ENCODE assay signal across 20 cellular contexts in the genomic region with DNA sequence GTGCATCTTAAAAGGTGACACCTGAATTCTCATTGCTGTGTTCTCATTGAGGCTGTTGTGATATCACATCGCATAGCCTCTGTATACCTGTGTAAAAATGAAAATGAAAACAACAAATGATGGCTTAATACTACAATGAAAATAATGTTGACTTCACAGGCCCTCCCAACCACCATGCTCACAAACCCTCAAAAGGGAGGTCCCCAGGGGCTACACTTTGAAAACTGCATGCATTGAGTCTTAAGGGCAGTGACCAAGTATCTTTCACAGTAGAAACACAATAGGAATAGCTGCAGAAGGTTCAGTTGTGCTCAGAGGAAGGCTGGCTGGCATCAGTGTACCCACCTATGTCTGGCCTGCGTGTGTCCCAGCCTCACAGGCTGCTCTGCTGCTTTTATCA. TPM values are rescaled to one million over a fixed set of nuclear protein-coding genes. Genes with fewer than 3 reads are reported as not detected.
DNase-seq lines count a peak whose midpoint lies in the region; ATAC-seq and TF ChIP-seq lines count a peak whose summit lies in the region.
"Had no signal": no experiment of that assay in that cellular context is flagged by ENCODE, and none has a peak within 500 bp of the region (broad histone marks: within the 10 kb centered on the region; RNA-seq: fewer than 3 reads in every experiment).

No MANE protein-coding gene starts in this region.

- H3K27ac Mint-ChIP-seq in activated CD4-positive, alpha-beta memory T cell treated with anti-CD3 and anti-CD28 coated beads for 36 hours: peak overlapping the region; percentile 2
- H3K27ac Mint-ChIP-seq in activated CD4-positive, alpha-beta memory T cell treated with anti-CD3 and anti-CD28 coated beads, Interleukin-2, amount 10 ng/mL, durations not matched to agents 7 days and 5 days: no peak overlapping the region
- H3K27ac Mint-ChIP-seq: B cell; CD4-positive, alpha-beta T cell; HFFc6 had no signal

- H3K9me3 ChIP-seq in OCI-LY7 (ENCODE audit: low read length): no peaks in the 10 kb centered on the region
- H3K9me3 ChIP-seq: Caco-2 had no signal

- H3K4me3 ChIP-seq in GM06990 (replicated peaks; ENCODE audit: low read depth, low read length) (no peak overlapping the region), OCI-LY7 (ENCODE audit: low read depth, low read length, poor library complexity, severe bottlenecking) (no peak overlapping the region)
- H3K4me3 ChIP-seq: BLaER1 treated with 17β-estradiol and CSF1 and Interleukin-3, amounts not matched to agents 10 nM and 100 nM had no signal

- peaks cover 43% of the 10 kb centered on the region for H3K36me3 Mint-ChIP-seq in activated CD4-positive, alpha-beta memory T cell treated with anti-CD3 and anti-CD28 coated beads for 36 hours
- peaks cover 69% of the 10 kb centered on the region for H3K36me3 Mint-ChIP-seq in activated CD4-positive, alpha-beta memory T cell treated with anti-CD3 and anti-CD28 coated beads, Interleukin-2, amount 10 ng/mL, durations not matched to agents 7 days and 5 days (ENCODE audit: low read depth)

- no peak overlapping the region for H3K4me3 Mint-ChIP-seq in activated CD4-positive, alpha-beta memory T cell treated with anti-CD3 and anti-CD28 coated beads for 36 hours
- H3K4me3 Mint-ChIP-seq in activated CD4-positive, alpha-beta memory T cell treated with anti-CD3 and anti-CD28 coated beads, Interleukin-2, amount 10 ng/mL, durations not matched to agents 7 days and 5 days: no peak overlapping the region
- H3K4me3 Mint-ChIP-seq: B cell; CD4-positive, alpha-beta T cell; HFFc6; IgD-negative memory B cell had no signal

- H3K27ac ChIP-seq in OCI-LY7 (ENCODE audit: low read depth, low read length, poor library complexity, severe bottlenecking): no peak overlapping the region
- H3K27ac ChIP-seq: BLaER1 treated with 17β-estradiol and CSF1 and Interleukin-3, amounts not matched to agents 10 nM and 100 nM had no signal

- TF ChIP-seq CTCF in GM06990 (IDR thresholded peaks at IDR 0.05; ENCODE audit: insufficient read depth, low read length, poor library complexity, severe bottlenecking) (no peak), OCI-LY7 (conservative IDR thresholded peaks at IDR 0.05; ENCODE audit: low read length) (no peak)

- H3K36me3 ChIP-seq in GM06990 (ENCODE audit: control insufficient read depth, insufficient read depth, low read length) (peaks cover 13% of the 10 kb centered on the region), OCI-LY7 (ENCODE audit: insufficient read depth, low read length) (peaks cover 87% of the 10 kb centered on the region)

- H3K27me3 Mint-ChIP-seq in activated CD4-positive, alpha-beta memory T cell treated with anti-CD3 and anti-CD28 coated beads for 36 hours: no peaks in the 10 kb centered on the region
- H3K27me3 Mint-ChIP-seq in activated CD4-positive, alpha-beta memory T cell treated with anti-CD3 and anti-CD28 coated beads, Interleukin-2, amount 10 ng/mL, durations not matched to agents 7 days and 5 days: no peaks in the 10 kb centered on the region
- H3K27me3 Mint-ChIP-seq: B cell; CD4-positive, alpha-beta T cell; IgD-negative memory B cell had no signal

- intact Hi-C loops in activated CD4-positive, alpha-beta memory T cell treated with anti-CD3 and anti-CD28 coated beads for 36 hours (cut with micrococcal nuclease): no loop called here
- intact Hi-C loops in OCI-LY7 (cut with micrococcal nuclease; ENCODE audit: unreplicated experiment): no loop called here

- no peaks in the 10 kb centered on the region for H3K9me2 ChIP-seq in OCI-LY7 (ENCODE audit: insufficient read depth, low read length)

- POLR2A ChIA-PET in activated CD4-positive, alpha-beta memory T cell treated with anti-CD3 and anti-CD28 coated beads for 36 hours (lab: Charles Lee): no interaction called here
- POLR2A ChIA-PET in activated CD4-positive, alpha-beta memory T cell treated with anti-CD3 and anti-CD28 coated beads, Interleukin-2, amount 10 ng/mL, durations not matched to agents 7 days and 5 days (lab: Charles Lee): no interaction called here
- POLR2A ChIA-PET in OCI-LY7 (lab: Charles Lee): no interaction called here

- H3K4me1 ChIP-seq in OCI-LY7 (ENCODE audit: insufficient read depth, low read length, poor library complexity, severe bottlenecking): no peaks in the 10 kb centered on the region
- H3K4me1 ChIP-seq: BLaER1 treated with 17β-estradiol and CSF1 and Interleukin-3, amounts not matched to agents 10 nM and 100 nM; Caco-2 had no signal

- no peaks in the 10 kb centered on the region for H3K9me3 Mint-ChIP-seq in activated CD4-positive, alpha-beta memory T cell treated with anti-CD3 and anti-CD28 coated beads for 36 hours
- no peaks in the 10 kb centered on the region for H3K9me3 Mint-ChIP-seq in activated CD4-positive, alpha-beta memory T cell treated with anti-CD3 and anti-CD28 coated beads, Interleukin-2, amount 10 ng/mL, durations not matched to agents 7 days and 5 days
- H3K9me3 Mint-ChIP-seq: CD4-positive, alpha-beta T cell; HFFc6; IgD-negative memory B cell had no signal

- peaks cover 13% of the 10 kb centered on the region for H3K4me1 Mint-ChIP-seq in activated CD4-positive, alpha-beta memory T cell treated with anti-CD3 and anti-CD28 coated beads for 36 hours (ENCODE audit: low read depth)
- H3K4me1 Mint-ChIP-seq in activated CD4-positive, alpha-beta memory T cell treated with anti-CD3 and anti-CD28 coated beads, Interleukin-2, amount 10 ng/mL, durations not matched to agents 7 days and 5 days: peaks cover 18% of the 10 kb centered on the region
- H3K4me1 Mint-ChIP-seq: B cell, IgD-negative memory B cell had no signal

- CTCF ChIA-PET in activated CD4-positive, alpha-beta memory T cell treated with anti-CD3 and anti-CD28 coated beads for 36 hours (lab: Charles Lee): no interaction called here
- CTCF ChIA-PET in activated CD4-positive, alpha-beta memory T cell treated with anti-CD3 and anti-CD28 coated beads, Interleukin-2, amount 10 ng/mL, durations not matched to agents 7 days and 5 days (lab: Charles Lee): no interaction called here
- CTCF ChIA-PET in OCI-LY7 (lab: Charles Lee; ENCODE audit: unreplicated experiment): no interaction called here

- H3K4me2 ChIP-seq in OCI-LY7 (ENCODE audit: low read length): no peak overlapping the region
- H3K4me2 ChIP-seq: BLaER1 treated with 17β-estradiol and CSF1 and Interleukin-3, amounts not matched to agents 10 nM and 100 nM had no signal

- H3K27me3 ChIP-seq in GM06990 (replicated peaks; ENCODE audit: control insufficient read depth, insufficient read depth, low read length): no peaks in the 10 kb centered on the region
- H3K27me3 ChIP-seq: BLaER1 treated with 17β-estradiol and CSF1 and Interleukin-3, amounts not matched to agents 10 nM and 100 nM had no signal

- no peaks in the 10 kb centered on the region for H3K79me2 ChIP-seq in OCI-LY7 (ENCODE audit: insufficient read depth, low read depth, low read length)

- BruUV-seq in OCI-LY7 (replicated peaks; lab: Mats Ljungman, UMichigan): no TSS peak

- no peaks in the 10 kb centered on the region for H4K20me1 ChIP-seq in OCI-LY7 (ENCODE audit: insufficient read depth, low read length)
- H4K20me1 ChIP-seq: BLaER1 treated with 17β-estradiol and CSF1 and Interleukin-3, amounts not matched to agents 10 nM and 100 nM had no signal

- peak; percentile 47 for ATAC-seq in GM21619 (IDR thresholded peaks at IDR 0.05; ENCODE audit: unreplicated experiment)
- no peak for ATAC-seq in HG02588 (IDR thresholded peaks at IDR 0.05; ENCODE audit: unreplicated experiment)
- ATAC-seq: HCT116, HepG2 had no signal

- no peak for DNase-seq in activated CD4-positive, alpha-beta memory T cell treated with anti-CD3 and anti-CD28 coated beads for 36 hours
- DNase-seq in activated CD4-positive, alpha-beta memory T cell treated with anti-CD3 and anti-CD28 coated beads, Interleukin-2, amount 10 ng/mL, durations not matched to agents 7 days and 5 days: no peak
- DNase-seq in GM06990 (ENCODE audit: extremely low read depth, insufficient read length): peak; percentile 2
- DNase-seq in ecto neural progenitor cell (ENCODE audit: low spot score): peak; percentile 3
- DNase-seq in OCI-LY7 (ENCODE audit: low spot score): no peak
- DNase-seq in AG20443 (ENCODE audit: low spot score): no peak
- DNase-seq: 8988T; Caco-2; CD4-positive, alpha-beta T cell; GOT3; H7; HFFc6; KBM-7 had no signal

- no peak overlapping the region for H2AFZ ChIP-seq in OCI-LY7 (ENCODE audit: low read length)

RNA-seq across cellular contexts. Expression of gene KCNK13, which starts 27.6 kb away (rescaled TPM):
- not detected for total RNA-seq in activated CD4-positive, alpha-beta memory T cell treated with anti-CD3 and anti-CD28 coated beads for 36 hours
- under 1 TPM; 0.18 to 0.28 TPM for total RNA-seq in activated CD4-positive, alpha-beta memory T cell treated with anti-CD3 and anti-CD28 coated beads, Interleukin-2, amount 10 ng/mL, durations not matched to agents 7 days and 5 days
- not detected in 2 replicates for total RNA-seq in OCI-LY7 (2014; rRNA removed; shearing (Covaris generic))
- total RNA-seq in OCI-LY7 (2022): not detected in 2 replicates
- total RNA-seq: B cell; Caco-2; CD4-positive, alpha-beta T cell; HFFc6 had no signal

Comparison
In these comparisons a context has a peak if more than half of its experiments do, and no peak if none do; other contexts are left out.
1. DNase-seq: peak in GM06990 (single experiment) and ecto neural progenitor cell (single experiment); none in activated CD4-positive, alpha-beta memory T cell treated with anti-CD3 and anti-CD28 coated beads for 36 hours (single experiment), activated CD4-positive, alpha-beta memory T cell treated with anti-CD3 and anti-CD28 coated beads, Interleukin-2, amount 10 ng/mL, durations not matched to agents 7 days and 5 days (single experiment), OCI-LY7 (single experiment) and AG20443 (single experiment).